1 cellular context compared by ENCODE assay signal in the genomic region with DNA sequence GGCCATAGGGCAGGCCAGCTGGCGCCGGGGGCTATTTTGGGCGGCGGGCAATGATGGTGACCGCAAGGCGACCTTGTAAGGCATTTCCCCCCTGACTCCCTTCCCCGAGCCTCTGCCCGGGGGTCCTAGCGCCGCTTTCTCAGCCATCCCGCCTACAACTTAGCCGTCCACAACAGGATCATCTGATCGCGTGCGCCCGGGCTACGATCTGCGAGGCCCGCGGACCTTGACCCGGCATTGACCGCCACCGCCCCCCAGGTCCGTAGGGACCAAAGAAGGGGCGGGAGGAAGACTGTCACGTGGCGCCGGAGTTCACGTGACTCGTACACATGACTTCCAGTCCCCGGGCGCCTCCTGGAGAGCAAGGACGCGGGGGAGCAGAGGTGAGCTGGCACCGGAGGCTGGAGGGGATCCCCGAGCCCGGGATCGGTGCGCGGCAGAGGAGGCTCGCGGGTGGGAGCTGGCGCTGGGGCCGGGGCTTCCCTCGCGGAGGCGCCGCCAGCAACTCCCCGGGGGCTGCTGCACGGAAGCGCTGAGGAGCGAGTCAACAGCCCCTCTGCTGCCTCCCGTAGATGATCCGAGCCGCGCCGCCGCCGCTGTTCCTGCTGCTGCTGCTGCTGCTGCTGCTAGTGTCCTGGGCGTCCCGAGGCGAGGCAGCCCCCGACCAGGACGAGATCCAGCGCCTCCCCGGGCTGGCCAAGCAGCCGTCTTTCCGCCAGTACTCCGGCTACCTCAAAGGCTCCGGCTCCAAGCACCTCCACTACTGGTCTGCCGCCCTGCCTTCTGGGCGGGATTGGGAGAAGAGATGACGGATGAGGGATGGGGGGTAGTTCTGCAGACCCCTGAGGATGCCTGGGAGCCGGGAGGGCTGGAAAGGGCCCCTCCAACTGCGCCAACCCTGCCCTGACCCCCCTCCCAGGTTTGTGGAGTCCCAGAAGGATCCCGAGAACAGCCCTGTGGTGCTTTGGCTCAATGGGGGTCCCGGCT.
TF ChIP-seq lines count a peak whose summit lies in the region.

CTSA (plus strand) TSS at position 339 of the 987 bp plus-strand sequence; CDS start at position 573, 234 bp downstream.
A gene with protein sequence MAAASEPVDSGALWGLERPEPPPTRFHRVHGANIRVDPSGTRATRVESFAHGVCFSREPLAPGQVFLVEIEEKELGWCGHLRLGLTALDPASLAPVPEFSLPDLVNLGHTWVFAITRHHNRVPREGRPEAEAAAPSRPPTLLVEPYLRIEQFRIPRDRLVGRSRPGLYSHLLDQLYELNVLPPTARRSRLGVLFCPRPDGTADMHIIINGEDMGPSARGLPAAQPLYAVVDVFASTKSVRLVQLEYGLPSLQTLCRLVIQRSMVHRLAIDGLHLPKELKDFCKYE (minus strand): TSS at position 212 of the 987 bp plus-strand sequence. CDS start 217 bp downstream, outside the sequence.

TF ChIP-seq in K562, 482 proteins besides CTCF, POLR2A, EP300 and RAD21 (continues in another document):
- TF ChIP-seq ZFP91 (CRISPR knock-in tag; IDR thresholded peaks at IDR 0.05) (no peak), NFIC (IDR thresholded peaks at IDR 0.05) (peak; percentile 13; the same call in 1 of the 2 replicates), ZNF232 (CRISPR knock-in tag; IDR thresholded peaks at IDR 0.05) (no peak), ZBTB5 (IDR thresholded peaks at IDR 0.05) (no peak), CBX8 (IDR thresholded peaks at IDR 0.05; ENCODE audit: borderline replicate concordance, extremely low read depth, low read depth, low read length, poor library complexity, severe bottlenecking) (no peak), NR2C1 (IDR thresholded peaks at IDR 0.05) (peak; percentile 72), NR2C1 (tag; IDR thresholded peaks at IDR 0.05) (peak; percentile 76), MAFG (tag; conservative IDR thresholded peaks at IDR 0.05) (no peak), TRIM24 (IDR thresholded peaks at IDR 0.05) (peak in 1 of 2 experiments; percentile 50; a peak in 1 of 4 replicates), GATAD2B (IDR thresholded peaks at IDR 0.05; ENCODE audit: borderline replicate concordance) (no peak), CBFB (CRISPR knock-in tag; IDR thresholded peaks at IDR 0.05) (peak; percentile 79), ZNF239 (CRISPR knock-in tag; IDR thresholded peaks at IDR 0.05) (no peak), FOS (IDR thresholded peaks at IDR 0.05; ENCODE audit: extremely low read depth, insufficient read length) (peak; percentile 79), PTRF (tag; IDR thresholded peaks at IDR 0.05) (no peak), EGR1 (conservative IDR thresholded peaks at IDR 0.05) (peak; percentile 67), RBM25 (IDR thresholded peaks at IDR 0.05; ENCODE audit: low read depth, low read length, severe bottlenecking) (no peak), KLF1 (tag; IDR thresholded peaks at IDR 0.05) (no peak), RBM15 (IDR thresholded peaks at IDR 0.05; ENCODE audit: insufficient read depth, low read length) (no peak), HDGF (IDR thresholded peaks at IDR 0.05) (no peak), ELK3 (CRISPR knock-in tag; IDR thresholded peaks at IDR 0.05) (no peak), NFRKB (IDR thresholded peaks at IDR 0.05; ENCODE audit: low read depth) (peak; percentile 74; the same call in 1 of the 2 replicates), HNRNPL (IDR thresholded peaks at IDR 0.05; ENCODE audit: low read depth, low read length) (no peak), ZNF717 (CRISPR knock-in tag; IDR thresholded peaks at IDR 0.05) (no peak), ZNF79 (CRISPR knock-in tag; IDR thresholded peaks at IDR 0.05; ENCODE audit: low read depth) (no peak), ZNF699 (CRISPR knock-in tag; IDR thresholded peaks at IDR 0.05; ENCODE audit: insufficient replicate concordance) (no peak), MBD2 (IDR thresholded peaks at IDR 0.05; ENCODE audit: borderline replicate concordance, low read depth) (0 out of 2 replicates have a peak, but pooled peaks have one; percentile 34), ZC3H11A (IDR thresholded peaks at IDR 0.05; ENCODE audit: low read depth, low read length) (no peak), BMI1 (IDR thresholded peaks at IDR 0.05; ENCODE audit: low read length) (no peak), TOE1 (IDR thresholded peaks at IDR 0.05; ENCODE audit: borderline replicate concordance) (peak; percentile 97), TOE1 (CRISPR knock-in tag; IDR thresholded peaks at IDR 0.05; ENCODE audit: borderline replicate concordance, low read depth) (no peak), MTA1 (IDR thresholded peaks at IDR 0.05; ENCODE audit: borderline replicate concordance) (no peak), ARHGAP35 (IDR thresholded peaks at IDR 0.05; ENCODE audit: partially characterized antibody) (no peak), ZNF23 (CRISPR knock-in tag; IDR thresholded peaks at IDR 0.05) (no peak), CCAR2 (IDR thresholded peaks at IDR 0.05; ENCODE audit: low read depth, low read length) (no peak), ZNF197 (CRISPR knock-in tag; IDR thresholded peaks at IDR 0.05; ENCODE audit: low read depth) (0 out of 2 replicates have a peak, but pooled peaks have one; percentile 56), KAT8 (IDR thresholded peaks at IDR 0.05; ENCODE audit: low read depth) (peak; percentile 77; the same call in 1 of the 2 replicates), ZNF512 (tag; IDR thresholded peaks at IDR 0.05) (no peak), BRF1 (IDR thresholded peaks at IDR 0.05; ENCODE audit: borderline replicate concordance, extremely low read depth, insufficient read length) (no peak), ZNF644 (tag; IDR thresholded peaks at IDR 0.05; ENCODE audit: low read depth) (no peak), SMAD1 (IDR thresholded peaks at IDR 0.05; ENCODE audit: low read depth, low read length, partially characterized antibody) (no peak), REST (CRISPR knock-in tag; IDR thresholded peaks at IDR 0.05; ENCODE audit: low read depth) (no peak)
- TF ChIP-seq, protein P1, sequence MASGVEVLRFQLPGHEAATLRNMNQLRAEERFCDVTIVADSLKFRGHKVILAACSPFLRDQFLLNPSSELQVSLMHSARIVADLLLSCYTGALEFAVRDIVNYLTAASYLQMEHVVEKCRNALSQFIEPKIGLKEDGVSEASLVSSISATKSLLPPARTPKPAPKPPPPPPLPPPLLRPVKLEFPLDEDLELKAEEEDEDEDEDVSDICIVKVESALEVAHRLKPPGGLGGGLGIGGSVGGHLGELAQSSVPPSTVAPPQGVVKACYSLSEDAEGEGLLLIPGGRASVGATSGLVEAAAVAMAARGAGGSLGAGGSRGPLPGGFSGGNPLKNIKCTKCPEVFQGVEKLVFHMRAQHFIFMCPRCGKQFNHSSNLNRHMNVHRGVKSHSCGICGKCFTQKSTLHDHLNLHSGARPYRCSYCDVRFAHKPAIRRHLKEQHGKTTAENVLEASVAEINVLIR (CRISPR knock-in tag; IDR thresholded peaks at IDR 0.05), result no peak
- TF ChIP-seq, protein P2, sequence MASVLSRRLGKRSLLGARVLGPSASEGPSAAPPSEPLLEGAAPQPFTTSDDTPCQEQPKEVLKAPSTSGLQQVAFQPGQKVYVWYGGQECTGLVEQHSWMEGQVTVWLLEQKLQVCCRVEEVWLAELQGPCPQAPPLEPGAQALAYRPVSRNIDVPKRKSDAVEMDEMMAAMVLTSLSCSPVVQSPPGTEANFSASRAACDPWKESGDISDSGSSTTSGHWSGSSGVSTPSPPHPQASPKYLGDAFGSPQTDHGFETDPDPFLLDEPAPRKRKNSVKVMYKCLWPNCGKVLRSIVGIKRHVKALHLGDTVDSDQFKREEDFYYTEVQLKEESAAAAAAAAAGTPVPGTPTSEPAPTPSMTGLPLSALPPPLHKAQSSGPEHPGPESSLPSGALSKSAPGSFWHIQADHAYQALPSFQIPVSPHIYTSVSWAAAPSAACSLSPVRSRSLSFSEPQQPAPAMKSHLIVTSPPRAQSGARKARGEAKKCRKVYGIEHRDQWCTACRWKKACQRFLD (CRISPR knock-in tag; IDR thresholded peaks at IDR 0.05), result no peak
- TF ChIP-seq, protein P3, sequence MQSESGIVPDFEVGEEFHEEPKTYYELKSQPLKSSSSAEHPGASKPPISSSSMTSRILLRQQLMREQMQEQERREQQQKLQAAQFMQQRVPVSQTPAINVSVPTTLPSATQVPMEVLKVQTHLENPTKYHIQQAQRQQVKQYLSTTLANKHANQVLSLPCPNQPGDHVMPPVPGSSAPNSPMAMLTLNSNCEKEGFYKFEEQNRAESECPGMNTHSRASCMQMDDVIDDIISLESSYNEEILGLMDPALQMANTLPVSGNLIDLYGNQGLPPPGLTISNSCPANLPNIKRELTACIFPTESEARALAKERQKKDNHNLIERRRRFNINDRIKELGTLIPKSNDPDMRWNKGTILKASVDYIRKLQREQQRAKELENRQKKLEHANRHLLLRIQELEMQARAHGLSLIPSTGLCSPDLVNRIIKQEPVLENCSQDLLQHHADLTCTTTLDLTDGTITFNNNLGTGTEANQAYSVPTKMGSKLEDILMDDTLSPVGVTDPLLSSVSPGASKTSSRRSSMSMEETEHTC (IDR thresholded peaks at IDR 0.05), result peak; percentile 93
